8 cellular contexts compared by ENCODE assay signal in the genomic region with DNA sequence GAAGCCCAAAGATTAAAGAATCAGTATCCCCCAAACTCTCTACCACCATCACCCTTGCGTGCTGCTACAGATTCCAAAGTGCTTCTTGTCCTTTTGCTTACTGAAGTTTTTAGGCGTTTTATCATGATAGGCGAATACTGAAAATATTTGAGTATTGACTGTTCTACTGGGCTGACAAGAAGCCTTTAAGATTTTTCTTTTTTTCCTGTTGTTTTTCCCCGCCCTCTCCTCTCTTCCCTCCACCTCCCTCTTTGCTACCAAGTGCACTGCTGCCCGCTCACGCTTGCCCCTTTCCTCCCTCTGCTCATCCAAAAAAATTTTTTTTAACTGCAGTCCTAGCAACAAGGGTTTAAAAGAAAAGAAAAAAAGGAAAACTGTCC. TPM values are rescaled to one million over a fixed set of nuclear protein-coding genes. Genes with fewer than 3 reads are reported as not detected.
DNase-seq lines count a peak whose midpoint lies in the region; ATAC-seq and TF ChIP-seq lines count a peak whose summit lies in the region.

No MANE protein-coding gene starts in this region.

- no peak overlapping the region for H3K18ac ChIP-seq in trophoblast cell (ENCODE audit: low read length)

- H3K27ac ChIP-seq in RWPE1 = peak overlapping the region; percentile 76
- H3K27ac ChIP-seq in fibroblast of lung (ENCODE audit: insufficient read depth, low read length) = peak overlapping the region; percentile 95
- H3K27ac ChIP-seq in trophoblast cell (ENCODE audit: low read depth, low read length) = peak overlapping the region; percentile 38

- no peak overlapping the region for H2BK12ac ChIP-seq in trophoblast cell (ENCODE audit: low read length)

- peak overlapping the region; percentile 93 for H4K8ac ChIP-seq in trophoblast cell (ENCODE audit: low read depth, low read length)

- POLR2A ChIA-PET in RWPE1 (lab: Yijun Ruan, JAX; ENCODE audit: low non-redundant PET) = no interaction called here

- H2AK5ac ChIP-seq in trophoblast cell (ENCODE audit: low read length) = peak overlapping the region; percentile 8

- peak overlapping the region; percentile 42 for H2BK5ac ChIP-seq in trophoblast cell (ENCODE audit: low read depth, low read length, poor library complexity)

- no peaks in the 10 kb centered on the region for H4K20me1 ChIP-seq in fibroblast of lung (ENCODE audit: control insufficient read depth, extremely low read depth, insufficient read depth, low read length)

- H3K14ac ChIP-seq in trophoblast cell (ENCODE audit: low read length) = peak overlapping the region; percentile 97

- peak overlapping the region; percentile 94 for H3K9ac ChIP-seq in fibroblast of lung (ENCODE audit: insufficient read depth, low read length)
- peak overlapping the region; percentile 87 for H3K9ac ChIP-seq in trophoblast cell (ENCODE audit: low read length)

- peak overlapping the region; percentile 90 for H3K4ac ChIP-seq in trophoblast cell (ENCODE audit: low read depth, low read length)

- H3K4me2 ChIP-seq in fibroblast of lung (ENCODE audit: extremely low read depth, insufficient read depth, low read length) (peak overlapping the region; percentile 78), trophoblast cell (ENCODE audit: low read length) (peak overlapping the region; percentile 97)

- H3K4me1 ChIP-seq in fibroblast of lung (ENCODE audit: control insufficient read depth, extremely low read depth, insufficient read depth, low read length) (peaks cover 3% of the 10 kb centered on the region), trophoblast cell (ENCODE audit: control insufficient read depth in 1 of 2, insufficient read depth in 2 of 2, low read length in 2 of 2) (peaks cover 0 to 7% of the 10 kb centered on the region in 2 experiments)

- H3K79me1 ChIP-seq in trophoblast cell (ENCODE audit: low read length) = peaks cover 10% of the 10 kb centered on the region

- no peak for ATAC-seq in GM18868 (IDR thresholded peaks at IDR 0.05; ENCODE audit: unreplicated experiment)

- TF ChIP-seq CTCF in GM12875 (IDR thresholded peaks at IDR 0.05; ENCODE audit: borderline replicate concordance, insufficient read depth, low read depth, low read length) = no peak
- TF ChIP-seq CTCF in RWPE1 (conservative IDR thresholded peaks at IDR 0.05; ENCODE audit: low read depth) = no peak
- TF ChIP-seq CTCF in fibroblast of lung (conservative IDR thresholded peaks at IDR 0.05 in 1 of 2, IDR thresholded peaks at IDR 0.05 in 1 of 2; ENCODE audit: low read depth in 1 of 2, low read length in 2 of 2) = no peak

- DNase-seq in RWPE1 (ENCODE audit: low spot score) (no peak), fibroblast of lung (ENCODE audit: low read depth in 2 of 2) (peak in 1 of 2 donors; percentile 44), trophoblast cell (peak; percentile 14 to 78), glomerular visceral epithelial cell (ENCODE audit: extremely low spot score) (no peak), SW 1271 (lab: John Stamatoyannopoulos, UW) (no peak), inferior parietal cortex (ENCODE audit: extremely low spot score) (no peak)

- peak overlapping the region; percentile 15 for H2BK120ac ChIP-seq in trophoblast cell (ENCODE audit: insufficient read depth, low read length, poor library complexity)

- H3K27me3 ChIP-seq in fibroblast of lung (ENCODE audit: control insufficient read depth, insufficient read depth, low read length) (no peaks in the 10 kb centered on the region), trophoblast cell (ENCODE audit: insufficient read depth, low read length) (no peaks in the 10 kb centered on the region)

- CTCF ChIA-PET in RWPE1 (lab: Yijun Ruan, JAX) = no interaction called here

- H4K91ac ChIP-seq in trophoblast cell (ENCODE audit: low read depth, low read length) = peak overlapping the region; percentile 92

- H3K79me2 ChIP-seq in fibroblast of lung (ENCODE audit: control insufficient read depth, insufficient read depth, low read length) = peaks cover 59% of the 10 kb centered on the region
- peaks cover 15% of the 10 kb centered on the region for H3K79me2 ChIP-seq in trophoblast cell (ENCODE audit: control insufficient read depth, insufficient read depth, low read length, poor library complexity)

- H3K36me3 ChIP-seq in fibroblast of lung (ENCODE audit: control insufficient read depth, insufficient read depth, low read length) = peaks cover 1% of the 10 kb centered on the region
- H3K36me3 ChIP-seq in trophoblast cell (ENCODE audit: control insufficient read depth in 1 of 2, insufficient read depth in 2 of 2, low read length in 2 of 2) = peaks cover 2 to 3% of the 10 kb centered on the region in 2 experiments

- H3K4me3 ChIP-seq in GM12875 (ENCODE audit: low read depth, low read length) (peak overlapping the region; percentile 95), fibroblast of lung (replicated peaks in 1 of 4; ENCODE audit: control extremely low read depth in 1 of 4, insufficient read depth in 1 of 4, low read depth in 3 of 4, low read length in 4 of 4) (peak overlapping the region; percentile 97 to 99 (median 98)), trophoblast cell (ENCODE audit: low read depth, low read length) (peak overlapping the region; percentile 85)

- WGBS in trophoblast cell (ENCODE audit: extremely low coverage, insufficient coverage, insufficient read length) = no CpG with 5 or more reads among the region's 6 CpGs

- no peak overlapping the region for H3K23ac ChIP-seq in trophoblast cell (ENCODE audit: low read length)

- no peak overlapping the region for H2AFZ ChIP-seq in fibroblast of lung (ENCODE audit: low read length)
- peak overlapping the region; percentile 94 for H2AFZ ChIP-seq in trophoblast cell (ENCODE audit: insufficient read depth, low read length, poor library complexity)

- H3K9me3 ChIP-seq in fibroblast of lung (ENCODE audit: control insufficient read depth, insufficient read depth, low read depth, low read length) (no peaks in the 10 kb centered on the region), trophoblast cell (ENCODE audit: insufficient read depth, low read depth, low read length) (no peaks in the 10 kb centered on the region)

- H4K12ac ChIP-seq in trophoblast cell (ENCODE audit: low read depth, low read length) = peak overlapping the region; percentile 90

RNA-seq across cellular contexts. Expression of a gene that starts 0.7 kb away (rescaled TPM):
- 9.2 and 11.7 TPM in 2 replicates for total RNA-seq in fibroblast of lung
- polyA plus RNA-seq in fibroblast of lung = 87.4 and 97.9 TPM in 2 replicates
- 131 and 161 TPM in 2 replicates for polyA plus RNA-seq in fibroblast of lung (2012)
- 45.6 and 67.0 TPM in 2 replicates for polyA minus RNA-seq in fibroblast of lung (ENCODE audit: low replicate concordance)
- 182 and 188 TPM in 2 replicates for polyA plus RNA-seq in trophoblast cell (2013)

RNA-seq across cellular contexts. Expression of a gene that starts 0.8 kb away (rescaled TPM):
- 8.6 and 16.4 TPM in 2 replicates for total RNA-seq in fibroblast of lung
- polyA plus RNA-seq in fibroblast of lung = 5.0 and 5.5 TPM in 2 replicates
- 4.2 and 5.4 TPM in 2 replicates for polyA plus RNA-seq in fibroblast of lung (2012)
- polyA minus RNA-seq in fibroblast of lung (ENCODE audit: low replicate concordance) = 14.8 and 31.2 TPM in 2 replicates
- 4.0 and 4.5 TPM in 2 replicates for polyA plus RNA-seq in trophoblast cell (2013)

RNA-seq across cellular contexts. Expression of a gene that starts 39.0 kb away (rescaled TPM):
- 6.2 and 6.6 TPM in 2 replicates for total RNA-seq in fibroblast of lung
- 4.6 and 5.0 TPM in 2 replicates for polyA plus RNA-seq in fibroblast of lung
- polyA plus RNA-seq in fibroblast of lung (2012) = 3.0 and 3.3 TPM in 2 replicates
- 7.5 and 8.2 TPM in 2 replicates for polyA minus RNA-seq in fibroblast of lung (ENCODE audit: low replicate concordance)
- polyA plus RNA-seq in trophoblast cell (2013) = 6.7 and 7.2 TPM in 2 replicates

Comparison
In these comparisons a context has a peak if more than half of its experiments do, and no peak if none do; other contexts are left out.
1. DNase-seq: peak in trophoblast cell (2 of 2); none in RWPE1 (single experiment), glomerular visceral epithelial cell (single experiment), SW 1271 (0 of 2) and inferior parietal cortex (single experiment).
2. H3K27ac ChIP-seq: peak in every context shown above with its lines; median percentile 95 in fibroblast of lung; 76 in RWPE1; 38 in trophoblast cell.
3. Peak in every context shown above with its lines, with median percentiles within 50 percentile points of each other: H3K4me3 ChIP-seq.